In genomic region chr9:120755827-120756434, GRCh38 we compare ENCODE assay signal across 8 cellular contexts. TPM values are rescaled to one million over a fixed set of nuclear protein-coding genes. Genes with fewer than 3 reads are reported as not detected.
DNase-seq lines count a peak whose midpoint lies in the region; ATAC-seq, FAIRE-seq and TF ChIP-seq lines count a peak whose summit lies in the region.

No MANE protein-coding gene starts in this region.

- no peaks in the 10 kb centered on the region for H3K79me2 ChIP-seq in osteoblast (ENCODE audit: insufficient read depth, low read length)

- ATAC-seq in upper lobe of left lung (ENCODE audit: low FRiP score in 2 of 2), result peak; percentile 69 to 82

- intact Hi-C loops in activated T-helper 1 cell treated with anti-CD3 and anti-CD28 coated beads, Interleukin-12 subunit alpha, Interleukin-12 subunit beta, Interleukin-2, Interleukin-4 antibody, amounts not matched to agents 30 ng/mL and 10 ng/mL and 1 ng/mL, durations not matched to agents 14 hours and 24 hours and 36 hours (cut with micrococcal nuclease), result loop anchor here (1.0 to 5.0 kb wide), 7 partner anchors 37 to 304 kb away; partner anchors contain the start of gene FBXW2

- H3K9me3 ChIP-seq in osteoblast (ENCODE audit: low read depth, low read length) (no peaks in the 10 kb centered on the region), upper lobe of left lung (no peaks in the 10 kb centered on the region)

- H3K27me3 Mint-ChIP-seq in activated T-helper 1 cell treated with anti-CD3 and anti-CD28 coated beads, Interleukin-12 subunit alpha, Interleukin-12 subunit beta, Interleukin-2, Interleukin-4 antibody, amounts not matched to agents 30 ng/mL and 10 ng/mL and 1 ng/mL, durations not matched to agents 14 hours and 24 hours and 36 hours (ENCODE audit: insufficient read depth), result no peaks in the 10 kb centered on the region

- no peak overlapping the region for H3K27ac ChIP-seq in osteoblast (ENCODE audit: low read depth, low read length)
- peak overlapping the region in 2 of 4 donors; percentile 24 to 64 for H3K27ac ChIP-seq in upper lobe of left lung

- no peak overlapping the region for H3K4me2 ChIP-seq in osteoblast (ENCODE audit: insufficient read depth, low read length)

- H3K9me3 Mint-ChIP-seq in activated T-helper 1 cell treated with anti-CD3 and anti-CD28 coated beads, Interleukin-12 subunit alpha, Interleukin-12 subunit beta, Interleukin-2, Interleukin-4 antibody, amounts not matched to agents 30 ng/mL and 10 ng/mL and 1 ng/mL, durations not matched to agents 14 hours and 24 hours and 36 hours, result no peaks in the 10 kb centered on the region

- peaks cover 11% of the 10 kb centered on the region for H3K36me3 Mint-ChIP-seq in activated T-helper 1 cell treated with anti-CD3 and anti-CD28 coated beads, Interleukin-12 subunit alpha, Interleukin-12 subunit beta, Interleukin-2, Interleukin-4 antibody, amounts not matched to agents 30 ng/mL and 10 ng/mL and 1 ng/mL, durations not matched to agents 14 hours and 24 hours and 36 hours (ENCODE audit: low read depth)

- TF ChIP-seq CTCF in fibroblast of villous mesenchyme (IDR thresholded peaks at IDR 0.05; ENCODE audit: insufficient read depth, low read depth, low read length) (peak; percentile 87), osteoblast (IDR thresholded peaks at IDR 0.05; ENCODE audit: extremely low read depth, low read depth, low read length) (peak; percentile 83), upper lobe of left lung (IDR thresholded peaks at IDR 0.05) (peak; percentile 78 to 91 (median 89))

- H3K4me3 ChIP-seq in fibroblast of villous mesenchyme (ENCODE audit: low read depth, low read length) (no peak overlapping the region), osteoblast (ENCODE audit: insufficient read depth, low read length) (no peak overlapping the region), upper lobe of left lung (no peak overlapping the region)

- no peak overlapping the region for H2AFZ ChIP-seq in osteoblast (ENCODE audit: low read length)

- no peak overlapping the region for H3K27ac Mint-ChIP-seq in activated T-helper 1 cell treated with anti-CD3 and anti-CD28 coated beads, Interleukin-12 subunit alpha, Interleukin-12 subunit beta, Interleukin-2, Interleukin-4 antibody, amounts not matched to agents 30 ng/mL and 10 ng/mL and 1 ng/mL, durations not matched to agents 14 hours and 24 hours and 36 hours

- peak; percentile 68 for DNase-seq in NCI-H2196 (lab: John Stamatoyannopoulos, UW; ENCODE audit: unreplicated experiment)
- DNase-seq in NCI-H2196 treated with DMSO at 0.1 percent for 48 hours (lab: John Stamatoyannopoulos, UW; ENCODE audit: unreplicated experiment), result no peak
- DNase-seq in HK-2 (ENCODE audit: unreplicated experiment), result peak; percentile 51
- DNase-seq in RCC 7860 (ENCODE audit: low spot score), result peak; percentile 34
- DNase-seq in activated T-helper 1 cell treated with anti-CD3 and anti-CD28 coated beads, Interleukin-12 subunit alpha, Interleukin-12 subunit beta, Interleukin-2, Interleukin-4 antibody, amounts not matched to agents 30 ng/mL and 10 ng/mL and 1 ng/mL, durations not matched to agents 14 hours and 24 hours and 36 hours (ENCODE audit: low spot score), result peak; percentile 53
- peak; percentile 56 for DNase-seq in fibroblast of villous mesenchyme (ENCODE audit: low read depth)
- DNase-seq in osteoblast (ENCODE audit: insufficient read length, low spot score, missing footprints), result peak; percentile 84
- DNase-seq in upper lobe of left lung, result peak in 1 of 2 donors; percentile 49

- peaks cover 1% of the 10 kb centered on the region for H4K20me1 ChIP-seq in osteoblast (ENCODE audit: insufficient read depth, low read length)

- H3K27me3 ChIP-seq in osteoblast (ENCODE audit: insufficient read depth, low read length), result no peaks in the 10 kb centered on the region
- H3K27me3 ChIP-seq in upper lobe of left lung, result no peaks in the 10 kb centered on the region

- H3K4me3 Mint-ChIP-seq in activated T-helper 1 cell treated with anti-CD3 and anti-CD28 coated beads, Interleukin-12 subunit alpha, Interleukin-12 subunit beta, Interleukin-2, Interleukin-4 antibody, amounts not matched to agents 30 ng/mL and 10 ng/mL and 1 ng/mL, durations not matched to agents 14 hours and 24 hours and 36 hours, result no peak overlapping the region

- TF ChIP-seq POLR2A in upper lobe of left lung (IDR thresholded peaks at IDR 0.05), result no peak

- peak; percentile 37 for FAIRE-seq in RCC 7860 (lab: Jason Lieb, UNC)

- 14 to 17% methylated on average over 2 to 6 of the region's 6 CpGs for WGBS in upper lobe of left lung, 2 donors

- TF ChIP-seq EP300 in upper lobe of left lung (IDR thresholded peaks at IDR 0.05), result no peak

- peaks cover 30% of the 10 kb centered on the region for H3K4me1 Mint-ChIP-seq in activated T-helper 1 cell treated with anti-CD3 and anti-CD28 coated beads, Interleukin-12 subunit alpha, Interleukin-12 subunit beta, Interleukin-2, Interleukin-4 antibody, amounts not matched to agents 30 ng/mL and 10 ng/mL and 1 ng/mL, durations not matched to agents 14 hours and 24 hours and 36 hours (ENCODE audit: low read depth)

- no peaks in the 10 kb centered on the region for H3K4me1 ChIP-seq in osteoblast (ENCODE audit: insufficient read depth, low read length)
- peaks cover 3 to 17% (median 8%) of the 10 kb centered on the region in 4 donors for H3K4me1 ChIP-seq in upper lobe of left lung

- H3K36me3 ChIP-seq in osteoblast (ENCODE audit: insufficient read depth, low read length) (peaks cover 5% of the 10 kb centered on the region), upper lobe of left lung (peaks cover 0 to 16% (median 2%) of the 10 kb centered on the region in 4 donors)

RNA-seq across cellular contexts. Expression of gene FBXW2, which starts 37.3 kb away (rescaled TPM):
- 82.2 and 85.0 TPM in 2 replicates for total RNA-seq in activated T-helper 1 cell treated with anti-CD3 and anti-CD28 coated beads, Interleukin-12 subunit alpha, Interleukin-12 subunit beta, Interleukin-2, Interleukin-4 antibody, amounts not matched to agents 30 ng/mL and 10 ng/mL and 1 ng/mL, durations not matched to agents 14 hours and 24 hours and 36 hours
- 35.4 and 41.5 TPM in 2 replicates for total RNA-seq in fibroblast of villous mesenchyme
- 36.9 and 41.0 TPM in 2 replicates for total RNA-seq in osteoblast
- 100 to 1,000 TPM in 1 of 6 donors, 10 to 100 TPM in 5; 42.2 to 149 (median 79.7) TPM for total RNA-seq in upper lobe of left lung

RNA-seq across cellular contexts. Expression of gene MEGF9, which starts 41.7 kb away (rescaled TPM):
- total RNA-seq in activated T-helper 1 cell treated with anti-CD3 and anti-CD28 coated beads, Interleukin-12 subunit alpha, Interleukin-12 subunit beta, Interleukin-2, Interleukin-4 antibody, amounts not matched to agents 30 ng/mL and 10 ng/mL and 1 ng/mL, durations not matched to agents 14 hours and 24 hours and 36 hours, result 5.4 and 5.9 TPM in 2 replicates
- 4.3 and 5.5 TPM in 2 replicates for total RNA-seq in fibroblast of villous mesenchyme
- total RNA-seq in osteoblast, result 10.9 and 11.8 TPM in 2 replicates
- 100 to 1,000 TPM in 1 of 6 donors, 10 to 100 TPM in 5; 30.4 to 130 (median 71.0) TPM for total RNA-seq in upper lobe of left lung
